In the genomic region with DNA sequence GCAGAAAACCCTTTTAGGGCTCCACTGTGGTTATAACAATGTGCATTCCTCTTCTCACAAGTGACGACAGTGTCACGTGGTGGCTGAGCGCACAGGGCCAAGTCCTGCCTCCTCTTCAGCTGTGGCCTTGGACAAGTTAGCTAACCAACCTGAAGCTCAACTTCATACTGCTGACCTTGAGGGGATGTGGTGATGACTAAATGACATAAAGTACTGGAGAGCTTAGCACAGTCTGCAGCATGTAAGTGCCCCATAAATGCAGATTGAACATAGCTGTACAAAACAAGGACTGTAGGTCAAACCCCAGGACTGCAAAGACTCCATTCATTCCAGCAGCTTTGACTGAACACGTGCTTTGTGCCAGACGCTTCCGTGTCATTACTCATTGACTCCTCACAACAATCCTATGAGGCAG, we compare ENCODE assay signal across 14 cellular contexts. TPM values are rescaled to one million over a fixed set of nuclear protein-coding genes. Genes with fewer than 3 reads are reported as not detected.
DNase-seq lines count a peak whose midpoint lies in the region; ATAC-seq, FAIRE-seq and TF ChIP-seq lines count a peak whose summit lies in the region.
"Had no signal": no experiment of that assay in that cellular context is flagged by ENCODE, and none has a peak within 500 bp of the region (broad histone marks: within the 10 kb centered on the region; RNA-seq: fewer than 3 reads in every experiment).

No MANE protein-coding gene starts in this region.

- no peak for TF ChIP-seq CTCF in pancreas (IDR thresholded peaks at IDR 0.05)
- TF ChIP-seq CTCF in A673 (conservative IDR thresholded peaks at IDR 0.05; ENCODE audit: low read depth, low read length), result no peak

- H3K4me1 ChIP-seq in pancreas (peaks cover 13 to 22% (median 14%) of the 10 kb centered on the region in 3 donors), A673 (ENCODE audit: insufficient read depth, low read length, poor library complexity, severe bottlenecking) (no peaks in the 10 kb centered on the region)

- no peaks in the 10 kb centered on the region for H3K36me3 ChIP-seq in pancreas
- H3K36me3 ChIP-seq in A673 (ENCODE audit: insufficient read depth, low read length, poor library complexity, severe bottlenecking), result no peaks in the 10 kb centered on the region

- ATAC-seq in pancreas (peak; percentile 92 to 95 (median 92)), GM18867 (IDR thresholded peaks at IDR 0.05; ENCODE audit: unreplicated experiment) (no peak)
- ATAC-seq: activated CD4-positive, CD25-positive, alpha-beta regulatory T cell treated with anti-CD3 and anti-CD28 coated beads, Interleukin-2, amount 50 U/mL, for 24 hours had no signal

- POLR2A ChIA-PET in A673 (lab: Charles Lee; ENCODE audit: low non-redundant PET), result no interaction called here

- intact Hi-C loops in pancreas (cut with DNase I), result no loop called here
- intact Hi-C loops in A673 (cut with micrococcal nuclease; ENCODE audit: unreplicated experiment), result no loop called here

- in situ Hi-C loops in SK-MEL-5 (cut with HindIII; ENCODE audit: low pct_unique_long_range_greater_than_20kb, low sequenced_read_pairs) (no loop called here), G401 (cut with HindIII; ENCODE audit: low sequenced_read_pairs) (no loop called here)

- H3K4me3 ChIP-seq in pancreas, result no peak overlapping the region
- H3K4me3 ChIP-seq in A673 (ENCODE audit: low read depth, low read length, poor library complexity, severe bottlenecking), result no peak overlapping the region

- WGBS in pancreas, 2 donors, result 16% methylated on average over 6 of the region's 6 CpGs

- no peak for FAIRE-seq in pancreas (lab: Jason Lieb, UNC)

- CTCF ChIA-PET in A673 (lab: Charles Lee), result no interaction called here

- H3K9me3 ChIP-seq in pancreas (no peaks in the 10 kb centered on the region), A673 (ENCODE audit: low read depth, low read length, poor library complexity, severe bottlenecking) (no peaks in the 10 kb centered on the region)

- no TSS peak for BruUV-seq in A673 (replicated peaks; lab: Mats Ljungman, UMichigan)

- H3K27me3 ChIP-seq in pancreas (no peaks in the 10 kb centered on the region), A673 (replicated peaks; ENCODE audit: insufficient read depth, low read depth, low read length, poor library complexity) (no peaks in the 10 kb centered on the region)

- H3K27ac ChIP-seq in pancreas (peak overlapping the region in 3 of 4 donors; percentile 62 to 73 (median 64)), A673 (ENCODE audit: low read depth, low read length, poor library complexity, severe bottlenecking) (no peak overlapping the region)
- H3K27ac ChIP-seq: C4-2B had no signal

- DNase-seq in Daoy (ENCODE audit: low read depth) (peak; percentile 37), SK-MEL-5 (ENCODE audit: low read depth, low spot score) (peak; percentile 63), fibroblast of peridontal ligament (ENCODE audit: extremely low read depth) (peak; percentile 25), pancreas (peak; percentile 64 to 89 (median 88)), G401 (ENCODE audit: low spot score) (no peak), cortex of kidney (lab: John Stamatoyannopoulos, UW) (no peak), A673 (ENCODE audit: low spot score) (no peak)
- DNase-seq: NCI-H1694 treated with DMSO at 0.1 percent for 48 hours; stimulated activated CD8-positive, alpha-beta memory T cell treated with anti-CD3 and anti-CD28 coated beads, Interleukin-4, amount 100 ng/mL, for 48 hours had no signal

RNA-seq across cellular contexts. Expression of gene MRGPRX2, which starts 20.1 kb away (rescaled TPM):
- total RNA-seq in Daoy (2014; rRNA removed; shearing (Covaris generic)), result not detected in 2 replicates
- not detected in 2 replicates for total RNA-seq in SK-MEL-5 (2014; rRNA removed; shearing (Covaris generic))
- not detected in 2 replicates for polyA plus RNA-seq in SK-MEL-5 (2015; cell fraction: cytosol; rRNA removed)
- not detected in 2 replicates for polyA plus RNA-seq in SK-MEL-5 (2015; cell fraction: nucleus; rRNA removed)
- total RNA-seq in pancreas (under 1 TPM in 1 of 6 donors, not detected in 5; 0.09 TPM), A673 (2021) (not detected in 2 replicates)
- polyA plus RNA-seq in pancreas, result under 1 TPM in 1 of 2 donors, not detected in 1; 0.05 TPM
- not detected in 2 replicates for total RNA-seq in G401 (2014; rRNA removed; shearing (Covaris generic))
- total RNA-seq: activated T-helper 2 cell treated with anti-CD3 and anti-CD28 coated beads, Interferon-gamma antibody, Interleukin-2, Interleukin-4, amounts not matched to agents 10 μg/mL and 5 μg/mL and 100 μg/mL, durations not matched to agents 14 hours and 24 hours and 36 hours; cerebellum had no signal

RNA-seq across cellular contexts. Expression of gene ZDHHC13, which starts 36.4 kb away (rescaled TPM):
- 20.2 and 23.7 TPM in 2 replicates for total RNA-seq in Daoy (2014; rRNA removed; shearing (Covaris generic))
- total RNA-seq in SK-MEL-5 (2014; rRNA removed; shearing (Covaris generic)), result 15.0 and 18.0 TPM in 2 replicates
- polyA plus RNA-seq in SK-MEL-5 (2015; cell fraction: cytosol; rRNA removed), result 10.5 and 13.0 TPM in 2 replicates
- 18.4 and 24.1 TPM in 2 replicates for polyA plus RNA-seq in SK-MEL-5 (2015; cell fraction: nucleus; rRNA removed)
- total RNA-seq in pancreas (10 to 100 TPM in 1 of 6 donors, 1 to 10 TPM in 5; 4.5 to 11.2 (median 6.9) TPM), A673 (2021) (9.8 and 10.3 TPM in 2 replicates)
- 10 to 100 TPM in 1 of 2 donors, 1 to 10 TPM in 1; 7.1 to 11.5 TPM for polyA plus RNA-seq in pancreas
- total RNA-seq in G401 (2014; rRNA removed; shearing (Covaris generic)), result 22.6 and 30.1 TPM in 2 replicates

Comparison
In these comparisons a context has a peak if more than half of its experiments do, and no peak if none do; other contexts are left out.
1. DNase-seq: peak in Daoy (single experiment), SK-MEL-5 (single experiment), fibroblast of peridontal ligament (single experiment) and pancreas (6 of 6); none in G401 (single experiment), cortex of kidney (single experiment) and A673 (single experiment).